Comparison of ENCODE assay signal across 25 cellular contexts in the genomic region with DNA sequence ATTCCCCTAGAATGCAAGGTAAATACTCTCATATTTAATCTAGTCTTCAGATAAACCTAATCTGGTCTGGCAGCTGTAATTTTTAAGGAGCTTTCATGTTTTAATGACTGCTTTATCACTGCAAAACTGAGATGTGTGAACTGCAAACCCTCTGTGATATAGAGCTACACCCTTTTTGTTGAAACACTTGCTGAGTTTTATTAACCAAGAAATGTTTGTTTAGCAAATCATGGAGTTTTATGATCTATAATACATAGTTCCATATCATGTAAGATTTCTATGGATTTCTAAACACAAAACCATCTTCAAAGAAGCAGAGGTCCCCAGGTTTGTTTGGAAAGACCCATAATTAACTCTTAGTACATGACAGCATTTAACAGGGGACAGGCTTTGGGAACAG.
DNase-seq lines count a peak whose midpoint lies in the region; ATAC-seq, FAIRE-seq and TF ChIP-seq lines count a peak whose summit lies in the region.
"Had no signal": no experiment of that assay in that cellular context is flagged by ENCODE, and none has a peak within 500 bp of the region (broad histone marks: within the 10 kb centered on the region; RNA-seq: fewer than 3 reads in every experiment).

No MANE protein-coding gene starts in this region.

- no peak overlapping the region for H3K23ac ChIP-seq in H1 (ENCODE audit: insufficient read length)

- no peak overlapping the region for H2BK120ac ChIP-seq in H1 (replicated peaks; ENCODE audit: low read depth, low read length)

- no peak overlapping the region for H3K4ac ChIP-seq in H1 (replicated peaks; ENCODE audit: insufficient read length, low read depth, low read length)

- CTCF ChIA-PET in A549 (lab: Yijun Ruan, JAX): interaction anchor here (1.3 to 10.5 kb wide), 3 partner anchors 45 to 349 kb away, joined by 3 to 136 read pairs (median 11); no protein-coding TSS in a partner anchor
- CTCF ChIA-PET in H1 (lab: Charles Lee; ENCODE audit: partially characterized antibody): interaction anchor here (0.7 to 3.9 kb wide), 4 partner anchors 8 to 479 kb away, joined by 3 to 19 read pairs (median 4); no protein-coding TSS in a partner anchor

- no peak for TF ChIP-seq RAD21 in A549 (conservative IDR thresholded peaks at IDR 0.05 in 1 of 2, IDR thresholded peaks at IDR 0.05 in 1 of 2)
- TF ChIP-seq RAD21 in H1 (IDR thresholded peaks at IDR 0.05 in 1 of 2, conservative IDR thresholded peaks at IDR 0.05 in 1 of 2; ENCODE audit: low read depth in 2 of 2, low read length in 2 of 2): no peak

- peaks cover 24% of the 10 kb centered on the region for H3K4me1 Mint-ChIP-seq in osteocyte (ENCODE audit: unreplicated experiment)
- H3K4me1 Mint-ChIP-seq: CD4-positive, CD25-positive, alpha-beta regulatory T cell had no signal

- no peak overlapping the region for H4K91ac ChIP-seq in H1 (replicated peaks; ENCODE audit: insufficient read length, low read length)

- H3K4me2 ChIP-seq in A549 (peak overlapping the region; percentile 0; the same call in 1 of the 3 replicates), H1 (ENCODE audit: insufficient read depth in 1 of 2, low read depth in 2 of 2, low read length in 2 of 2) (no peak overlapping the region)
- H3K4me2 ChIP-seq: BLaER1 had no signal

- no peaks in the 10 kb centered on the region for H3K36me3 Mint-ChIP-seq in osteocyte (ENCODE audit: unreplicated experiment)
- H3K36me3 Mint-ChIP-seq: CD4-positive, CD25-positive, alpha-beta regulatory T cell had no signal

- H2BK5ac ChIP-seq in H1 (ENCODE audit: low read depth, low read length): no peak overlapping the region

- H3K14ac ChIP-seq in H1 (ENCODE audit: insufficient read length): no peak overlapping the region

- peaks cover 31% of the 10 kb centered on the region for H3K4me1 ChIP-seq in A549
- H3K4me1 ChIP-seq in H1 (replicated peaks in 1 of 4; ENCODE audit: control insufficient read depth in 3 of 4, insufficient read depth in 4 of 4, low read length in 3 of 4): peaks cover 0 to 13% (median 1%) of the 10 kb centered on the region in 4 experiments; a peak in 2 of 7 replicates
- H3K4me1 ChIP-seq in mucosa of descending colon (ENCODE audit: low read depth): no peaks in the 10 kb centered on the region
- H3K4me1 ChIP-seq: BLaER1 had no signal

- no peak overlapping the region for H3K56ac ChIP-seq in H1 (replicated peaks; ENCODE audit: insufficient read length, low read depth, low read length)

- H3K9me3 Mint-ChIP-seq in osteocyte (ENCODE audit: unreplicated experiment): no peaks in the 10 kb centered on the region
- H3K9me3 Mint-ChIP-seq: CD4-positive, CD25-positive, alpha-beta regulatory T cell had no signal

- peaks cover 9% of the 10 kb centered on the region for H3K27me3 Mint-ChIP-seq in osteocyte (ENCODE audit: unreplicated experiment)
- H3K27me3 Mint-ChIP-seq: CD4-positive, CD25-positive, alpha-beta regulatory T cell had no signal

- POLR2A ChIA-PET in A549 (lab: Yijun Ruan, JAX): no interaction called here
- POLR2A ChIA-PET in H1 (lab: Charles Lee; ENCODE audit: partially characterized antibody): no interaction called here

- H3K9me3 ChIP-seq in A549 (peaks cover 26% of the 10 kb centered on the region; the same call in 2 of the 3 replicates), H1 (ENCODE audit: insufficient read depth in 2 of 2, low read depth in 1 of 2, low read length in 1 of 2) (no peaks in the 10 kb centered on the region), mucosa of descending colon (no peaks in the 10 kb centered on the region)
- H3K9me3 ChIP-seq: BLaER1 had no signal

- ATAC-seq in A549: no peak
- ATAC-seq in mucosa of descending colon: peak; percentile 84
- ATAC-seq in GM18511 (IDR thresholded peaks at IDR 0.05; ENCODE audit: unreplicated experiment): no peak
- no peak for ATAC-seq in HG02798 (IDR thresholded peaks at IDR 0.05; ENCODE audit: poor library complexity, unreplicated experiment)
- ATAC-seq: GM12878, K562 had no signal

- TF ChIP-seq POLR2A in A549 (IDR thresholded peaks at IDR 0.05; ENCODE audit: low read length) (no peak), H1 (IDR thresholded peaks at IDR 0.05; ENCODE audit: control extremely low read depth in 1 of 2, low read depth in 2 of 2, low read length in 2 of 2) (no peak)

- intact Hi-C loops in mucosa of descending colon (cut with DNase I, micrococcal nuclease): no loop called here

- H3K23me2 ChIP-seq in H1 (ENCODE audit: low read depth, low read length): no peaks in the 10 kb centered on the region

- H2BK15ac ChIP-seq in H1 (ENCODE audit: low read length): no peak overlapping the region

- no peaks in the 10 kb centered on the region for H3K36me3 ChIP-seq in H1 (ENCODE audit: control insufficient read depth in 2 of 4, insufficient read depth in 4 of 4, low read length in 3 of 4)
- H3K36me3 ChIP-seq in mucosa of descending colon (ENCODE audit: low read depth): no peaks in the 10 kb centered on the region
- H3K36me3 ChIP-seq: BLaER1 had no signal

- TF ChIP-seq CTCF in A549 (IDR thresholded peaks at IDR 0.05) (no peak), H1 (IDR thresholded peaks at IDR 0.05; ENCODE audit: control extremely low read depth in 1 of 3, insufficient read depth in 1 of 3, low read depth in 1 of 3, low read length in 3 of 3) (no peak), mucosa of descending colon (IDR thresholded peaks at IDR 0.05) (no peak), osteocyte (IDR thresholded peaks at IDR 0.05) (no peak)

- no peak overlapping the region for H3K4me3 ChIP-seq in A549
- no peak overlapping the region for H3K4me3 ChIP-seq in H1 (ENCODE audit: extremely low read depth in 1 of 4, insufficient read depth in 2 of 4, low read depth in 3 of 4, low read length in 4 of 4)
- no peak overlapping the region for H3K4me3 ChIP-seq in mucosa of descending colon
- H3K4me3 ChIP-seq: BLaER1, GM12878, K562 had no signal

- H4K8ac ChIP-seq in H1 (ENCODE audit: extremely low read depth, insufficient read depth, low read length): no peak overlapping the region

- H3K79me1 ChIP-seq in H1 (ENCODE audit: low read depth, low read length): no peaks in the 10 kb centered on the region

- no peak overlapping the region for H2AK5ac ChIP-seq in H1 (ENCODE audit: low read depth, low read length)

- no peak overlapping the region for H2BK12ac ChIP-seq in H1 (ENCODE audit: low read depth, low read length)

- no peak for FAIRE-seq in A549 (lab: Jason Lieb, UNC)
- peak; percentile 36 for FAIRE-seq in H1 (lab: Jason Lieb, UNC)
- FAIRE-seq: G401.6, GM12878, HTR-8/SVneo, K562 had no signal

- H4K5ac ChIP-seq in H1 (ENCODE audit: insufficient read length, low read depth, low read length): no peak overlapping the region

- no peak overlapping the region for H3K18ac ChIP-seq in H1 (ENCODE audit: extremely low read depth, low read length)

- TF ChIP-seq EP300 in A549 (IDR thresholded peaks at IDR 0.05) (no peak), H1 (IDR thresholded peaks at IDR 0.05; ENCODE audit: borderline replicate concordance in 1 of 2, low read depth in 2 of 2, low read length in 2 of 2) (no peak)

- no peaks in the 10 kb centered on the region for H4K20me1 ChIP-seq in H1 (replicated peaks in 1 of 2; ENCODE audit: control insufficient read depth in 1 of 2, insufficient read depth in 2 of 2, low read length in 2 of 2)
- H4K20me1 ChIP-seq: BLaER1 had no signal

- H3K79me2 ChIP-seq in H1 (ENCODE audit: control insufficient read depth in 1 of 2, insufficient read depth in 2 of 2, low read length in 2 of 2): no peaks in the 10 kb centered on the region

- no peak overlapping the region for H3K27ac Mint-ChIP-seq in osteocyte (ENCODE audit: unreplicated experiment)
- H3K27ac Mint-ChIP-seq: CD4-positive, CD25-positive, alpha-beta regulatory T cell had no signal

- no peak overlapping the region for H2AFZ ChIP-seq in H1 (ENCODE audit: low read length)

- no peak overlapping the region for H3K9ac ChIP-seq in H1 (replicated peaks in 1 of 4; ENCODE audit: extremely low read depth in 1 of 4, low read depth in 3 of 4, low read length in 3 of 4)
- H3K9ac ChIP-seq: BLaER1 had no signal

- DNase-seq in A549 (ENCODE audit: low read depth in 1 of 2, low spot score in 1 of 2) (no peak), HT-29 (ENCODE audit: low spot score) (peak; percentile 81), H1 (ENCODE audit: low read depth in 1 of 2, low spot score in 2 of 2) (no peak), mucosa of descending colon (no peak), osteocyte (ENCODE audit: extremely low spot score, unreplicated experiment) (no peak), occipital lobe (lab: John Stamatoyannopoulos, UW) (no peak)
- DNase-seq: CD4-positive, CD25-positive, alpha-beta regulatory T cell; Kasumi-1; MV-4-11; NCI-H1105; NCI-H1436 treated with DMSO at 0.1 percent for 48 hours; NCI-H187 treated with DMSO at 0.1 percent for 48 hours; NCI-H2107; NCI-H524; NCI-H748 treated with DMSO at 0.1 percent for 48 hours; RPMI8226; SHP77 had no signal

- no peaks in the 10 kb centered on the region for H3K27me3 ChIP-seq in H1 (replicated peaks in 1 of 4; ENCODE audit: control insufficient read depth in 3 of 4, extremely low read depth in 1 of 4, insufficient read depth in 3 of 4, low read length in 3 of 4)
- H3K27me3 ChIP-seq: BLaER1 had no signal

- H3K27ac ChIP-seq in A549 (peak overlapping the region; percentile 83 to 100), H1 (ENCODE audit: low read depth, low read length) (no peak overlapping the region)
- H3K27ac ChIP-seq: 22Rv1, BLaER1 had no signal

- H2BK20ac ChIP-seq in H1 (ENCODE audit: low read length): no peak overlapping the region

- H3K4me3 Mint-ChIP-seq in osteocyte (ENCODE audit: unreplicated experiment): no peak overlapping the region
- H3K4me3 Mint-ChIP-seq: CD4-positive, CD25-positive, alpha-beta regulatory T cell had no signal

TF ChIP-seq in A549, 52 proteins besides CTCF, POLR2A, EP300 and RAD21 (continues in another document):
- no peak for TF ChIP-seq CBX2 (IDR thresholded peaks at IDR 0.05; ENCODE audit: borderline replicate concordance, low read depth)

TF ChIP-seq in H1, 55 proteins besides CTCF, POLR2A, EP300 and RAD21:
- TF ChIP-seq TEAD4 (IDR thresholded peaks at IDR 0.05; ENCODE audit: low read depth, low read length) (no peak), POU5F1 (IDR thresholded peaks at IDR 0.05; ENCODE audit: low read depth, low read length) (no peak), SRF (IDR thresholded peaks at IDR 0.05; ENCODE audit: low read depth, low read length) (no peak), SIX5 (IDR thresholded peaks at IDR 0.05; ENCODE audit: low read depth, low read length) (no peak), SIRT6 (IDR thresholded peaks at IDR 0.05; ENCODE audit: low read length) (no peak), JUND (IDR thresholded peaks at IDR 0.05; ENCODE audit: low read length) (no peak), ATF3 (IDR thresholded peaks at IDR 0.05; ENCODE audit: insufficient read depth, low read depth, low read length) (no peak), TAF1 (IDR thresholded peaks at IDR 0.05; ENCODE audit: low read depth, low read length) (no peak), KDM4A (IDR thresholded peaks at IDR 0.05; ENCODE audit: low read depth, low read length, severe bottlenecking) (no peak)
